24 cellular contexts compared by ENCODE assay signal in the genomic region with DNA sequence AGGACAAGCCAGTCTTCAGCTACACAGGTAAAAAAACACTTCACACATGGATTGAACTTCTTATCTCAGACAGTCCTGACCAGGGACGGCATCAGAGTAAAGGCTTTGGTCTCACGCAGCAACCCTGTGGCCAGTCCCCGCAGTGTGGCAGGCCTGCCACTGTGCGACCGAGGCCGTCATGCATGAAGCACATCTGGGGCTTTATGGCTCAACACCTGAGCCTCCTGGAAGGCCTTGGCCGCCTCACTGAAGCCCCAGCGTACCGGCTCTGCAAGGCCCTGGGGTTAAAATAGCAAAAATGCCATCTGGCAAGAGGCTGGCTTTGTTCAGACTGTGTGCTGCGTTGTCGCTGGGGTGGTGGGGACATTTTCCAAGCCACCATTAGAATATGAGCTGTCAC. TPM values are rescaled to one million over a fixed set of nuclear protein-coding genes. Genes with fewer than 3 reads are reported as not detected.
DNase-seq lines count a peak whose midpoint lies in the region; FAIRE-seq and TF ChIP-seq lines count a peak whose summit lies in the region.
"Had no signal": no experiment of that assay in that cellular context is flagged by ENCODE, and none has a peak within 500 bp of the region (broad histone marks: within the 10 kb centered on the region; RNA-seq: fewer than 3 reads in every experiment).

No MANE protein-coding gene starts in this region.

- no peak overlapping the region for H3K4ac ChIP-seq in trophoblast cell (ENCODE audit: low read depth, low read length)

- H3K4me3 ChIP-seq in breast epithelium = no peak overlapping the region
- H3K4me3 ChIP-seq in endodermal cell (ENCODE audit: low read length) = no peak overlapping the region
- H3K4me3 ChIP-seq in trophoblast cell (ENCODE audit: low read depth, low read length) = peak overlapping the region; percentile 10
- H3K4me3 ChIP-seq: GM12878, PC-9, SJSA1 had no signal

- H3K79me2 ChIP-seq in trophoblast cell (ENCODE audit: control insufficient read depth, insufficient read depth, low read length, poor library complexity) = no peaks in the 10 kb centered on the region

- H4K8ac ChIP-seq in trophoblast cell (ENCODE audit: low read depth, low read length) = no peak overlapping the region

- CTCF ChIA-PET in MCF 10A (lab: Yijun Ruan, JAX) = no interaction called here

- 96 to 98% methylated on average over 11 of the region's 11 CpGs for WGBS in endodermal cell (ENCODE audit: insufficient coverage in 1 of 2, insufficient read length in 1 of 2), 2 experiments
- WGBS in trophoblast cell (ENCODE audit: extremely low coverage, insufficient coverage, insufficient read length) = no CpG with 5 or more reads among the region's 11 CpGs

- FAIRE-seq in GM12891 (lab: Jason Lieb, UNC) (peak; percentile 55), D721Med (lab: Jason Lieb, UNC) (no peak)
- FAIRE-seq: G401.6, GM12878, H54 had no signal

- no peaks in the 10 kb centered on the region for H3K79me1 ChIP-seq in trophoblast cell (ENCODE audit: low read length)

- H3K36me3 Mint-ChIP-seq in MCF 10A (ENCODE audit: insufficient read depth, unreplicated experiment) (peaks cover 20% of the 10 kb centered on the region), endodermal cell (ENCODE audit: low read depth) (peaks cover 68% of the 10 kb centered on the region)

- no TSS peak for BruUV-seq in MCF 10A (replicated peaks; lab: Mats Ljungman, UMichigan)

- H2BK120ac ChIP-seq in trophoblast cell (ENCODE audit: insufficient read depth, low read length, poor library complexity) = no peak overlapping the region

- H3K4me2 ChIP-seq in trophoblast cell (ENCODE audit: low read length) = no peak overlapping the region
- H3K4me2 ChIP-seq: PC-9 had no signal

- no peak overlapping the region for H3K9ac ChIP-seq in endodermal cell (ENCODE audit: extremely low read depth, low read length, poor library complexity, severe bottlenecking)
- no peak overlapping the region for H3K9ac ChIP-seq in trophoblast cell (ENCODE audit: low read length)

- no peaks in the 10 kb centered on the region for H3K9me3 ChIP-seq in breast epithelium
- no peaks in the 10 kb centered on the region for H3K9me3 ChIP-seq in endodermal cell (ENCODE audit: control insufficient read depth, low read length)
- H3K9me3 ChIP-seq in trophoblast cell (ENCODE audit: insufficient read depth, low read depth, low read length) = no peaks in the 10 kb centered on the region
- H3K9me3 ChIP-seq: BE2C, SJSA1 had no signal

- H3K36me3 ChIP-seq in breast epithelium (no peaks in the 10 kb centered on the region), endodermal cell (ENCODE audit: control insufficient read depth, insufficient read depth, low read length) (peaks cover 71% of the 10 kb centered on the region), trophoblast cell (ENCODE audit: control insufficient read depth in 1 of 2, insufficient read depth in 2 of 2, low read length in 2 of 2) (peaks cover 41 to 54% of the 10 kb centered on the region in 2 experiments)

- TF ChIP-seq CTCF in MCF 10A (IDR thresholded peaks at IDR 0.05; ENCODE audit: unreplicated experiment) = no peak
- TF ChIP-seq CTCF in breast epithelium (IDR thresholded peaks at IDR 0.05) = no peak
- TF ChIP-seq CTCF in endodermal cell (conservative IDR thresholded peaks at IDR 0.05) = no peak
- no peak for TF ChIP-seq CTCF in D721Med (IDR thresholded peaks at IDR 0.05; ENCODE audit: insufficient read depth, missing control alignments)

- no peaks in the 10 kb centered on the region for H3K4me1 Mint-ChIP-seq in MCF 10A (ENCODE audit: insufficient read depth, unreplicated experiment)
- H3K4me1 Mint-ChIP-seq in endodermal cell = no peaks in the 10 kb centered on the region
- H3K4me1 Mint-ChIP-seq: CD4-positive, CD25-positive, alpha-beta regulatory T cell had no signal

- POLR2A ChIA-PET in MCF 10A (lab: Yijun Ruan, JAX) = no interaction called here

- H3K27me3 ChIP-seq in breast epithelium (no peaks in the 10 kb centered on the region), endodermal cell (ENCODE audit: control insufficient read depth, insufficient read depth, low read length, poor library complexity, severe bottlenecking) (no peaks in the 10 kb centered on the region), trophoblast cell (ENCODE audit: insufficient read depth, low read length) (no peaks in the 10 kb centered on the region)
- H3K27me3 ChIP-seq: BE2C, SJSA1 had no signal

- no peaks in the 10 kb centered on the region for H3K4me1 ChIP-seq in breast epithelium
- no peaks in the 10 kb centered on the region for H3K4me1 ChIP-seq in endodermal cell (ENCODE audit: control insufficient read depth, insufficient read depth, low read length)
- H3K4me1 ChIP-seq in trophoblast cell (ENCODE audit: control insufficient read depth in 1 of 2, insufficient read depth in 2 of 2, low read length in 2 of 2) = no peaks in the 10 kb centered on the region
- H3K4me1 ChIP-seq: BE2C, SJSA1 had no signal

- H3K27ac ChIP-seq in breast epithelium (no peak overlapping the region), endodermal cell (ENCODE audit: low read depth, low read length) (peak overlapping the region; percentile 58), trophoblast cell (ENCODE audit: low read depth, low read length) (no peak overlapping the region)
- H3K27ac ChIP-seq: 22Rv1, HL-60, PC-9, SJSA1 had no signal

- no peak overlapping the region for H3K23ac ChIP-seq in trophoblast cell (ENCODE audit: low read length)

- H3K14ac ChIP-seq in trophoblast cell (ENCODE audit: low read length) = no peak overlapping the region

- H3K27ac Mint-ChIP-seq in MCF 10A (ENCODE audit: low read depth, unreplicated experiment) = peak overlapping the region; percentile 18
- no peak overlapping the region for H3K27ac Mint-ChIP-seq in endodermal cell
- H3K27ac Mint-ChIP-seq: CD4-positive, CD25-positive, alpha-beta regulatory T cell had no signal

- H2BK5ac ChIP-seq in trophoblast cell (ENCODE audit: low read depth, low read length, poor library complexity) = no peak overlapping the region

- H4K12ac ChIP-seq in trophoblast cell (ENCODE audit: low read depth, low read length) = no peak overlapping the region

- no peak overlapping the region for H2BK12ac ChIP-seq in trophoblast cell (ENCODE audit: low read length)

- no peak for TF ChIP-seq POLR2A in breast epithelium (IDR thresholded peaks at IDR 0.05)
- no peak for TF ChIP-seq POLR2A in GM12891 (IDR thresholded peaks at IDR 0.05; ENCODE audit: low read depth, low read length)

- intact Hi-C loops in MCF 10A (cut with micrococcal nuclease) (no loop called here), breast epithelium (cut with DNase I; ENCODE audit: low total_unique reads) (no loop called here)

- H3K27me3 Mint-ChIP-seq in MCF 10A (ENCODE audit: insufficient read depth, unreplicated experiment) (no peaks in the 10 kb centered on the region), endodermal cell (ENCODE audit: insufficient read depth) (no peaks in the 10 kb centered on the region)
- H3K27me3 Mint-ChIP-seq: CD4-positive, CD25-positive, alpha-beta regulatory T cell had no signal

- no peak overlapping the region for H2AFZ ChIP-seq in trophoblast cell (ENCODE audit: insufficient read depth, low read length, poor library complexity)
- H2AFZ ChIP-seq: PC-9 had no signal

- H4K91ac ChIP-seq in trophoblast cell (ENCODE audit: low read depth, low read length) = no peak overlapping the region

- H3K9me3 Mint-ChIP-seq in MCF 10A (ENCODE audit: unreplicated experiment) = no peaks in the 10 kb centered on the region
- no peaks in the 10 kb centered on the region for H3K9me3 Mint-ChIP-seq in endodermal cell
- H3K9me3 Mint-ChIP-seq: CD4-positive, CD25-positive, alpha-beta regulatory T cell had no signal

- H3K18ac ChIP-seq in trophoblast cell (ENCODE audit: low read length) = no peak overlapping the region

- H2AK5ac ChIP-seq in trophoblast cell (ENCODE audit: low read length) = no peak overlapping the region

- DNase-seq in MCF 10A (ENCODE audit: unreplicated experiment) = no peak
- no peak for DNase-seq in breast epithelium (ENCODE audit: low spot score in 2 of 2)
- DNase-seq in GM12891 (ENCODE audit: insufficient read length, low spot score) = no peak
- DNase-seq in endodermal cell = peak; percentile 37
- no peak for DNase-seq in trophoblast cell
- DNase-seq in cortex of kidney (lab: John Stamatoyannopoulos, UW) = no peak
- no peak for DNase-seq in NCI-H1930 (lab: John Stamatoyannopoulos, UW)
- no peak for DNase-seq in D721Med (ENCODE audit: insufficient read length, low spot score)
- DNase-seq: BE2C; CD4-positive, CD25-positive, alpha-beta regulatory T cell; NCI-H1092 treated with DMSO at 0.1 percent for 48 hours; NCI-H1436; NCI-H187 treated with DMSO at 0.1 percent for 48 hours; NCI-H446; NCI-H524 treated with DMSO at 0.1 percent for 48 hours; NCI-H774; PC-9; Right ventricle myocardium superior had no signal

- H3K4me3 Mint-ChIP-seq in MCF 10A (ENCODE audit: unreplicated experiment) = no peak overlapping the region
- H3K4me3 Mint-ChIP-seq in endodermal cell = no peak overlapping the region
- H3K4me3 Mint-ChIP-seq: CD4-positive, CD25-positive, alpha-beta regulatory T cell had no signal

TF ChIP-seq in GM12891, 5 proteins besides CTCF, POLR2A, EP300 and RAD21:
- TF ChIP-seq TAF1 (IDR thresholded peaks at IDR 0.05; ENCODE audit: low read depth, low read length) (no peak), POU2F2 (IDR thresholded peaks at IDR 0.05; ENCODE audit: low read depth, low read length) (no peak), SPI1 (IDR thresholded peaks at IDR 0.05; ENCODE audit: low read depth, low read length) (no peak), PAX5 (IDR thresholded peaks at IDR 0.05; ENCODE audit: insufficient read depth, low read length, severe bottlenecking) (no peak), POLR2AphosphoS5 (IDR thresholded peaks at IDR 0.05; ENCODE audit: low read depth, low read length) (no peak)

RNA-seq across cellular contexts. Expression of a gene that starts 32.8 kb away (rescaled TPM):
- total RNA-seq in MCF 10A (2022) (19.5 and 28.5 TPM in 2 replicates), breast epithelium (10 to 100 TPM in 1 of 3 donors, 1 to 10 TPM in 2; 8.6 to 10.6 (median 9.8) TPM), endodermal cell (10 to 100 TPM; 37.7 to 59.0 TPM)
- 21.3 TPM for polyA plus RNA-seq in GM12891 (2012; ENCODE audit: low read depth, missing spikeins)
- polyA plus RNA-seq in endodermal cell (2013, experiment 1 of 2) = 46.2 TPM
- 46.3 TPM for polyA plus RNA-seq in endodermal cell (2013, experiment 2 of 2)
- 32.2 and 33.6 TPM in 2 replicates for polyA plus RNA-seq in trophoblast cell (2013)
